Comparison of ENCODE assay signal across 8 cellular contexts in genomic region chr14:102524451-102525212, GRCh38. TPM values are rescaled to one million over a fixed set of nuclear protein-coding genes. Genes with fewer than 3 reads are reported as not detected.
DNase-seq lines count a peak whose midpoint lies in the region; ATAC-seq and TF ChIP-seq lines count a peak whose summit lies in the region.

No MANE protein-coding gene starts in this region.

- peak; percentile 95 for ATAC-seq in HG03439 (IDR thresholded peaks at IDR 0.05; ENCODE audit: unreplicated experiment)

- no peaks in the 10 kb centered on the region for H3K9me3 ChIP-seq in BE2C

- H3K4me1 ChIP-seq in BE2C: peaks cover 4% of the 10 kb centered on the region; the same call in 1 of the 2 replicates

- H3K36me3 ChIP-seq in BE2C: no peaks in the 10 kb centered on the region

- H3K27ac ChIP-seq in coronary artery: peak overlapping the region; percentile 64 to 90

- no peaks in the 10 kb centered on the region for H3K27me3 ChIP-seq in BE2C

- TF ChIP-seq CTCF in BE2C (IDR thresholded peaks at IDR 0.05; ENCODE audit: low read depth, low read length) (peak; percentile 89), coronary artery (IDR thresholded peaks at IDR 0.05) (peak; percentile 93)

- TF ChIP-seq POLR2A in GM19193 (IDR thresholded peaks at IDR 0.05; ENCODE audit: extremely low read depth, insufficient read depth, insufficient read length): peak; percentile 75

- H3K4me3 ChIP-seq in BE2C (ENCODE audit: low read depth, low read length): peak overlapping the region; percentile 86
- peak overlapping the region; percentile 79 for H3K4me3 ChIP-seq in coronary artery

- DNase-seq in BE2C: peak; percentile 100
- DNase-seq in NCI-H510A treated with DMSO at 0.1 percent for 48 hours (lab: John Stamatoyannopoulos, UW): peak; percentile 97
- peak; percentile 83 to 92 for DNase-seq in activated CD4-positive, alpha-beta T cell treated with anti-CD3 and anti-CD28 coated beads for 4 hours
- peak; percentile 99 for DNase-seq in coronary artery (ENCODE audit: low spot score)
- DNase-seq in left kidney (ENCODE audit: low read depth, low spot score): peak; percentile 100
- peak; percentile 96 to 99 for DNase-seq in stimulated activated CD4-positive, alpha-beta T cell treated with anti-CD3 and anti-CD28 coated beads, Interleukin-2, amount 100 ng/mL, for 24 hours

RNA-seq across cellular contexts. Expression of gene ANKRD9, which starts 15.1 kb away (rescaled TPM):
- polyA plus RNA-seq in BE2C (2012; ENCODE audit: insufficient read depth, insufficient read length, low read depth): 12.5 TPM

Comparison
In these comparisons a context has a peak if more than half of its experiments do, and no peak if none do; other contexts are left out.
1. Peak in every context shown above with its lines: DNase-seq, ATAC-seq, H3K4me3 ChIP-seq and H3K27ac ChIP-seq.